In the genomic region with DNA sequence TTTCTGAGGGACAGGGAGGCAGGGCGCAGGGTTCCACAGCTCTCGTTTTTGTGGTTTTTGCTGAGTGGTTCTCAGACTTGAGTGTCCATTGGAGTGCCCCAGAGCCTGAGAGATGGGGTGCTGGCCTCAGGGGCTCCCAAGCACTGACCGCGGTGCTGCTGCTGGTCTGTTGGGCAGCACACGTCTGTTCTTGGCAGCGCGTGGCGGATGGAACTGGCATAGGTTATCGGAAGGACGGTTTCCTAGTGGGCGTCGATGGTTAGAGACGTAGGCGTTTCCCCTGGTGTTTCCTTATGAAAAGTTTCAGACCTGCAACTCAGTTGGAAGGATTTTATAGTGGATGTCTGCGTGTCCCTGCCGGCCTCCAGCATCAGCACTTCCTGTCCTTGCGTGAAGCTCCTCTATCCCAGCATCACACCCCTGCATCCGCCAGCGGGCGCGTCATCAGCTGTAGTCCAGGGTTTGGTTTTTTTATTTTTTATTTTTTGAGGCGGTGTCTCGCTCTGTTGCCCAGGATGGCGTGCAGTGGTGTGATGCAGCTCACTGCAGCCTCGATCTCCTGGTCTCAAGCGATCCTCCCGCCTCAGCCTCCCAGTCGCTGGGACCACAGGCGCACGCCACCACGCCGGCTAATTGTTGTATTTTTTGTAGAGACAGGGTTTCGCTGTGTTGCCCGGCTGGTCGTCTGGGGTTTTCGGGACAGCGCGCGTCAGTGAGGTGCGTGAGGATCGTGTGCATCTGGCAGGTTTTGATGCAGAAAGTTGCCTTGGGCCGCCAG, we compare ENCODE assay signal across 25 cellular contexts. TPM values are rescaled to one million over a fixed set of nuclear protein-coding genes. Genes with fewer than 3 reads are reported as not detected.
DNase-seq lines count a peak whose midpoint lies in the region; ATAC-seq, FAIRE-seq and TF ChIP-seq lines count a peak whose summit lies in the region.
"Had no signal": no experiment of that assay in that cellular context is flagged by ENCODE, and none has a peak within 500 bp of the region (broad histone marks: within the 10 kb centered on the region; RNA-seq: fewer than 3 reads in every experiment).

No MANE protein-coding gene starts in this region.

- no peak overlapping the region for H4K5ac ChIP-seq in H1 (ENCODE audit: insufficient read length, low read depth, low read length)

- BruUV-seq in HepG2 (replicated peaks; lab: Mats Ljungman, UMichigan), result no TSS peak

- H3K36me3 ChIP-seq in HepG2 (replicated peaks in 1 of 2; ENCODE audit: control insufficient read depth in 1 of 2, insufficient read depth in 2 of 2, low read length in 2 of 2) (peaks cover 45 to 77% of the 10 kb centered on the region in 2 experiments), right lobe of liver (peaks cover 0 to 51% (median 16%) of the 10 kb centered on the region in 4 donors), H1 (ENCODE audit: control insufficient read depth in 2 of 4, insufficient read depth in 4 of 4, low read length in 3 of 4) (peaks cover 34 to 80% (median 66%) of the 10 kb centered on the region in 4 experiments)

- no peak overlapping the region for H3K9ac ChIP-seq in HepG2 (ENCODE audit: insufficient read depth, low read depth, low read length)
- no peak overlapping the region for H3K9ac ChIP-seq in H1 (replicated peaks in 1 of 4; ENCODE audit: extremely low read depth in 1 of 4, low read depth in 3 of 4, low read length in 3 of 4)
- H3K9ac ChIP-seq: BLaER1, GM23248 had no signal

- H3K27me3 Mint-ChIP-seq in activated CD4-positive, alpha-beta T cell treated with anti-CD3 and anti-CD28 coated beads, Interleukin-2, amount 10 ng/mL, durations not matched to agents 24 days and 14 days, result no peaks in the 10 kb centered on the region
- H3K27me3 Mint-ChIP-seq: CD4-positive, alpha-beta memory T cell had no signal

- no peak overlapping the region for H3K4ac ChIP-seq in H1 (replicated peaks; ENCODE audit: insufficient read length, low read depth, low read length)

- intact Hi-C loops in activated CD4-positive, alpha-beta T cell treated with anti-CD3 and anti-CD28 coated beads, Interleukin-2, amount 10 ng/mL, durations not matched to agents 24 days and 14 days (cut with micrococcal nuclease), result no loop called here
- intact Hi-C loops in HepG2 (cut with micrococcal nuclease; ENCODE audit: unreplicated experiment) (no loop called here), right lobe of liver (cut with DNase I) (no loop called here)

- TF ChIP-seq RAD21 in HepG2 (CRISPR knock-in tag; IDR thresholded peaks at IDR 0.05) (no peak), H1 (IDR thresholded peaks at IDR 0.05 in 1 of 2, conservative IDR thresholded peaks at IDR 0.05 in 1 of 2; ENCODE audit: low read depth in 2 of 2, low read length in 2 of 2) (no peak)

- H2BK15ac ChIP-seq in H1 (ENCODE audit: low read length), result no peak overlapping the region

- H3K18ac ChIP-seq in H1 (ENCODE audit: extremely low read depth, low read length), result no peak overlapping the region

- no peak overlapping the region for H2AK5ac ChIP-seq in H1 (ENCODE audit: low read depth, low read length)

- no peak for TF ChIP-seq EP300 in HepG2 (IDR thresholded peaks at IDR 0.05; ENCODE audit: low read depth in 2 of 2, low read length in 2 of 2)
- TF ChIP-seq EP300 in HepG2 (CRISPR knock-in tag; IDR thresholded peaks at IDR 0.05; ENCODE audit: borderline replicate concordance), result no peak
- no peak for TF ChIP-seq EP300 in H1 (IDR thresholded peaks at IDR 0.05; ENCODE audit: borderline replicate concordance in 1 of 2, low read depth in 2 of 2, low read length in 2 of 2)

- no peaks in the 10 kb centered on the region for H3K9me3 Mint-ChIP-seq in activated CD4-positive, alpha-beta T cell treated with anti-CD3 and anti-CD28 coated beads, Interleukin-2, amount 10 ng/mL, durations not matched to agents 24 days and 14 days
- H3K9me3 Mint-ChIP-seq: CD4-positive, alpha-beta memory T cell had no signal

- H3K23ac ChIP-seq in H1 (ENCODE audit: insufficient read length), result no peak overlapping the region

- H2BK12ac ChIP-seq in H1 (ENCODE audit: low read depth, low read length), result no peak overlapping the region

- FAIRE-seq in HepG2 (lab: Jason Lieb, UNC), result no peak
- FAIRE-seq in H1 (lab: Jason Lieb, UNC), result no peak
- FAIRE-seq: GM12891 had no signal

- no peaks in the 10 kb centered on the region for H3K79me2 ChIP-seq in HepG2 (ENCODE audit: insufficient read depth, low read length)
- H3K79me2 ChIP-seq in H1 (ENCODE audit: control insufficient read depth in 1 of 2, insufficient read depth in 2 of 2, low read length in 2 of 2), result no peaks in the 10 kb centered on the region

- in situ Hi-C loops in HepG2 (cut with HindIII; ENCODE audit: extremely low pct_ligation_motif_present, low pct_unique_long_range_greater_than_20kb), result no loop called here

- no peak overlapping the region for H3K4me3 Mint-ChIP-seq in activated CD4-positive, alpha-beta T cell treated with anti-CD3 and anti-CD28 coated beads, Interleukin-2, amount 10 ng/mL, durations not matched to agents 24 days and 14 days
- H3K4me3 Mint-ChIP-seq: CD4-positive, alpha-beta memory T cell had no signal

- H2BK120ac ChIP-seq in H1 (replicated peaks; ENCODE audit: low read depth, low read length), result no peak overlapping the region

- no peak for ATAC-seq in HepG2
- no peak for ATAC-seq in right lobe of liver
- ATAC-seq in HG02678 (IDR thresholded peaks at IDR 0.05; ENCODE audit: unreplicated experiment), result no peak

- H3K14ac ChIP-seq in H1 (ENCODE audit: insufficient read length), result no peak overlapping the region

- H4K8ac ChIP-seq in H1 (ENCODE audit: extremely low read depth, insufficient read depth, low read length), result no peak overlapping the region

- no peak overlapping the region for H3K56ac ChIP-seq in H1 (replicated peaks; ENCODE audit: insufficient read length, low read depth, low read length)

- peaks cover 3% of the 10 kb centered on the region; the same call in 1 of the 2 replicates for H3K79me1 ChIP-seq in H1 (ENCODE audit: low read depth, low read length)

- no peak overlapping the region for H3K4me3 ChIP-seq in HepG2 (replicated peaks in 1 of 3; ENCODE audit: insufficient read depth in 1 of 3, low read depth in 2 of 3, low read length in 3 of 3)
- no peak overlapping the region for H3K4me3 ChIP-seq in right lobe of liver
- no peak overlapping the region for H3K4me3 ChIP-seq in H1 (ENCODE audit: extremely low read depth in 1 of 4, insufficient read depth in 2 of 4, low read depth in 3 of 4, low read length in 4 of 4)
- H3K4me3 ChIP-seq: BLaER1, GM23248, Peyer's patch had no signal

- H3K9me3 ChIP-seq in HepG2 (ENCODE audit: low read length) (no peaks in the 10 kb centered on the region), right lobe of liver (no peaks in the 10 kb centered on the region), H1 (ENCODE audit: insufficient read depth in 2 of 2, low read depth in 1 of 2, low read length in 1 of 2) (no peaks in the 10 kb centered on the region)
- H3K9me3 ChIP-seq: BLaER1, Caco-2, Peyer's patch had no signal

- H2AFZ ChIP-seq in HepG2 (ENCODE audit: low read length) (no peak overlapping the region), H1 (ENCODE audit: low read length) (no peak overlapping the region)
- H2AFZ ChIP-seq: GM23248 had no signal

- H3K4me1 Mint-ChIP-seq in activated CD4-positive, alpha-beta T cell treated with anti-CD3 and anti-CD28 coated beads, Interleukin-2, amount 10 ng/mL, durations not matched to agents 24 days and 14 days, result peaks cover 5% of the 10 kb centered on the region

- CTCF ChIA-PET in HepG2 (lab: Yijun Ruan, JAX; ENCODE audit: low intra/inter-chr PET ratio, low total read pairs), result no interaction called here
- CTCF ChIA-PET in H1 (lab: Charles Lee; ENCODE audit: partially characterized antibody), result interaction anchor here (0.6 to 1.6 kb wide), 3 partner anchors 12 to 1152 kb away, joined by 3 to 7 read pairs (median 4); partner anchors contain the start of gene RRP1

- H2BK20ac ChIP-seq in H1 (ENCODE audit: low read length), result no peak overlapping the region

- no peaks in the 10 kb centered on the region for H4K20me1 ChIP-seq in HepG2 (ENCODE audit: insufficient read depth, low read length)
- peaks cover 23 to 29% of the 10 kb centered on the region in 2 experiments for H4K20me1 ChIP-seq in H1 (replicated peaks in 1 of 2; ENCODE audit: control insufficient read depth in 1 of 2, insufficient read depth in 2 of 2, low read length in 2 of 2)

- no peak for TF ChIP-seq POLR2A in HepG2 (IDR thresholded peaks at IDR 0.05; ENCODE audit: insufficient read depth in 1 of 2, low read depth in 2 of 2, low read length in 2 of 2)
- no peak for TF ChIP-seq POLR2A in right lobe of liver (IDR thresholded peaks at IDR 0.05)
- no peak for TF ChIP-seq POLR2A in H1 (IDR thresholded peaks at IDR 0.05; ENCODE audit: control extremely low read depth in 1 of 2, low read depth in 2 of 2, low read length in 2 of 2)

- no peak overlapping the region for H4K91ac ChIP-seq in H1 (replicated peaks; ENCODE audit: insufficient read length, low read length)

- no peak overlapping the region for H3K27ac ChIP-seq in HepG2 (ENCODE audit: extremely low read length, insufficient read depth, low read length)
- H3K27ac ChIP-seq in right lobe of liver, result no peak overlapping the region
- no peak overlapping the region for H3K27ac ChIP-seq in H1 (ENCODE audit: low read depth, low read length)
- H3K27ac ChIP-seq: 22Rv1, BLaER1, GM23248, Peyer's patch had no signal

- H3K27me3 ChIP-seq in HepG2 (ENCODE audit: control insufficient read depth in 1 of 2, insufficient read depth in 2 of 2, low read length in 2 of 2), result no peaks in the 10 kb centered on the region
- H3K27me3 ChIP-seq in right lobe of liver, result no peaks in the 10 kb centered on the region
- no peaks in the 10 kb centered on the region for H3K27me3 ChIP-seq in H1 (replicated peaks in 1 of 4; ENCODE audit: control insufficient read depth in 3 of 4, extremely low read depth in 1 of 4, insufficient read depth in 3 of 4, low read length in 3 of 4)
- H3K27me3 ChIP-seq: BLaER1, Peyer's patch had no signal

- WGBS in HepG2 (ENCODE audit: low lambda C conversion rate), result 97% methylated on average over 40 of the region's 42 CpGs
- WGBS in right lobe of liver (ENCODE audit: insufficient coverage, low coverage, low lambda C conversion rate, missing lambda C conversion rate), result 93% methylated on average over 19 of the region's 42 CpGs
- WGBS in H1 (ENCODE audit: extremely low coverage in 1 of 2, insufficient coverage in 1 of 2, insufficient read length in 1 of 2, insufficient replicate concordance in 2 of 2, low coverage in 1 of 2, low lambda C conversion rate in 2 of 2, missing lambda C conversion rate in 1 of 2), 2 experiments, result 95% methylated on average over 42 of the region's 42 CpGs; no CpG with 5 or more reads in 1 of the 2 experiments

- H3K27ac Mint-ChIP-seq in activated CD4-positive, alpha-beta T cell treated with anti-CD3 and anti-CD28 coated beads, Interleukin-2, amount 10 ng/mL, durations not matched to agents 24 days and 14 days, result peak overlapping the region; percentile 51

- no peak for DNase-seq in activated CD4-positive, alpha-beta T cell treated with anti-CD3 and anti-CD28 coated beads, Interleukin-2, amount 10 ng/mL, durations not matched to agents 24 days and 14 days
- no peak for DNase-seq in activated CD4-positive, alpha-beta T cell treated with anti-CD3 and anti-CD28 coated beads for 48 hours
- DNase-seq in HepG2 (ENCODE audit: low spot score) (no peak), right lobe of liver (no peak), H1 (ENCODE audit: low read depth in 1 of 2, low spot score in 2 of 2) (no peak), RPMI8226 (no peak), kidney tubule cell (ENCODE audit: low spot score) (no peak)
- DNase-seq: ACHN; Caco-2; CD4-positive, alpha-beta memory T cell; DMS 273 treated with DMSO at 0.1 percent for 48 hours; DMS79 treated with DMSO at 0.1 percent for 48 hours; GM23248; HCEC 1CT; NCI-H1105; NCI-H2029 treated with DMSO at 0.1 percent for 48 hours; NCI-H345; NCI-H524; NCI-H82; Peyer's patch; Right ventricle myocardium superior had no signal

- POLR2A ChIA-PET in HepG2 (lab: Yijun Ruan, JAX) (interaction anchor here (1.0 kb wide), 1 partner anchor 11 kb away, joined by 4 read pairs; the partner anchor contains the start of gene RRP1), H1 (lab: Charles Lee; ENCODE audit: partially characterized antibody) (interaction anchor here (0.6 to 3.6 kb wide), 7 partner anchors 8 to 183 kb away, joined by 3 to 19 read pairs (median 3); partner anchors contain the start of gene RRP1)

- TF ChIP-seq CTCF in HepG2 (CRISPR knock-in tag; IDR thresholded peaks at IDR 0.05) (no peak), right lobe of liver (IDR thresholded peaks at IDR 0.05) (no peak), H1 (IDR thresholded peaks at IDR 0.05; ENCODE audit: control extremely low read depth in 1 of 3, insufficient read depth in 1 of 3, low read depth in 1 of 3, low read length in 3 of 3) (no peak)

- peaks cover 62% of the 10 kb centered on the region for H3K36me3 Mint-ChIP-seq in activated CD4-positive, alpha-beta T cell treated with anti-CD3 and anti-CD28 coated beads, Interleukin-2, amount 10 ng/mL, durations not matched to agents 24 days and 14 days (ENCODE audit: low read depth)

- H3K4me1 ChIP-seq in HepG2 (ENCODE audit: insufficient read depth, low read length) (no peaks in the 10 kb centered on the region), right lobe of liver (no peaks in the 10 kb centered on the region), H1 (replicated peaks in 1 of 4; ENCODE audit: control insufficient read depth in 3 of 4, insufficient read depth in 4 of 4, low read length in 3 of 4) (no peaks in the 10 kb centered on the region)
- H3K4me1 ChIP-seq: Caco-2 had no signal

- peak overlapping the region; percentile 35; the same call in 1 of the 2 replicates for H2BK5ac ChIP-seq in H1 (ENCODE audit: low read depth, low read length)

- H3K23me2 ChIP-seq in H1 (ENCODE audit: low read depth, low read length), result no peaks in the 10 kb centered on the region

- H3K4me2 ChIP-seq in HepG2 (ENCODE audit: low read depth, low read length) (no peak overlapping the region), H1 (ENCODE audit: insufficient read depth in 1 of 2, low read depth in 2 of 2, low read length in 2 of 2) (no peak overlapping the region)
- H3K4me2 ChIP-seq: BLaER1 had no signal

RNA-seq across cellular contexts. Expression of gene RRP1, which starts 11.8 kb away (rescaled TPM):
- 94.4 and 99.4 TPM in 2 replicates for total RNA-seq in activated CD4-positive, alpha-beta T cell treated with anti-CD3 and anti-CD28 coated beads, Interleukin-2, amount 10 ng/mL, durations not matched to agents 24 days and 14 days
- total RNA-seq in HepG2 (2016; rRNA removed; fragmentation: Illumina TruSeq; extraction: Trizol), result 24.6 and 35.1 TPM in 2 replicates
- 16.9 and 17.1 TPM in 2 replicates for total RNA-seq in HepG2 (2016; cell fraction: cytosol; rRNA removed; fragmentation: Illumina TruSeq; extraction: Trizol; ENCODE audit: low read depth)
- total RNA-seq in HepG2 (2016; cell fraction: insoluble cytoplasmic fraction; rRNA removed; fragmentation: Illumina TruSeq; extraction: Trizol), result 24.1 and 32.9 TPM in 2 replicates
- 10.3 and 11.2 TPM in 2 replicates for total RNA-seq in HepG2 (2016; cell fraction: membrane; rRNA removed; fragmentation: Illumina TruSeq; extraction: Trizol)
- total RNA-seq in HepG2 (2016; cell fraction: nucleus; rRNA removed; fragmentation: Illumina TruSeq; extraction: Trizol), result 29.9 and 34.8 TPM in 2 replicates
- 20.1 and 22.2 TPM in 2 replicates for polyA plus RNA-seq in HepG2 (2011; rRNA removed)
- 11.2 and 11.3 TPM in 2 replicates for polyA plus RNA-seq in HepG2 (2011; cell fraction: cytosol; rRNA removed)
- polyA plus RNA-seq in HepG2 (2011; cell fraction: nucleus; rRNA removed), result 110 and 114 TPM in 2 replicates
- 22.7 and 27.0 TPM in 2 replicates for polyA plus RNA-seq in HepG2 (2012)
- 3.0 and 3.7 TPM in 2 replicates for polyA plus RNA-seq in HepG2 (2016; cell fraction: cytosol; fragmentation: Illumina TruSeq; extraction: Trizol; ENCODE audit: low read depth)
- polyA plus RNA-seq in HepG2 (2016; cell fraction: insoluble cytoplasmic fraction; fragmentation: Illumina TruSeq; extraction: Trizol; ENCODE audit: low read depth), result 25.7 and 32.8 TPM in 2 replicates
- 4.3 and 6.1 TPM in 2 replicates for polyA plus RNA-seq in HepG2 (2016; cell fraction: membrane; fragmentation: Illumina TruSeq; extraction: Trizol; ENCODE audit: low read depth)
- polyA plus RNA-seq in HepG2 (2016; cell fraction: nucleus; fragmentation: Illumina TruSeq; extraction: Trizol; ENCODE audit: insufficient read depth, low read depth), result 70.6 and 74.1 TPM in 2 replicates
- 9.8 and 26.9 TPM in 2 replicates for polyA minus RNA-seq in HepG2 (2011; rRNA and poly(A)+ RNA removed; ENCODE audit: low replicate concordance)
- polyA minus RNA-seq in HepG2 (2011; cell fraction: cytosol; rRNA and poly(A)+ RNA removed), result 5.9 and 9.7 TPM in 2 replicates
- 27.0 and 37.2 TPM in 2 replicates for polyA minus RNA-seq in HepG2 (2011; cell fraction: nucleus; rRNA and poly(A)+ RNA removed)
- total RNA-seq in right lobe of liver, result 10 to 100 TPM in 4 of 6 experiments, 1 to 10 TPM in 2; 8.8 to 25.1 (median 12.9) TPM
- total RNA-seq in H1 (2021; fragmentation: NEBNext Ultra II Directional; extraction: Animal tissue kit (Norgen Biotek cat#: 25700)), result 54.3 and 55.2 TPM in 2 replicates
- polyA plus RNA-seq in H1 (2011; rRNA removed), result 11.6 and 22.8 TPM in 2 replicates
- 30.9 TPM for polyA plus RNA-seq in H1 (2011; cell fraction: cytosol; rRNA removed)
- 73.1 TPM for polyA plus RNA-seq in H1 (2011; cell fraction: nucleus; rRNA removed)
- 44.1 to 55.7 TPM (median 49.9 TPM) in 4 replicates for polyA plus RNA-seq in H1 (2012, experiment 1 of 2)
- 36.7 TPM for polyA plus RNA-seq in H1 (2012, experiment 2 of 2)
- polyA plus RNA-seq in H1 (2013, experiment 1 of 2), result 34.0 TPM
- 32.3 TPM for polyA plus RNA-seq in H1 (2013, experiment 2 of 2)
- 23.5 and 28.3 TPM in 2 replicates for polyA minus RNA-seq in H1 (2011; rRNA and poly(A)+ RNA removed)
- 18.1 TPM for polyA minus RNA-seq in H1 (2011; cell fraction: cytosol; rRNA and poly(A)+ RNA removed)
- 53.8 TPM for polyA minus RNA-seq in H1 (2011; cell fraction: nucleus; rRNA and poly(A)+ RNA removed)

RNA-seq across cellular contexts. Expression of gene CSTB, which starts 25.1 kb away (rescaled TPM):
- total RNA-seq in activated CD4-positive, alpha-beta T cell treated with anti-CD3 and anti-CD28 coated beads, Interleukin-2, amount 10 ng/mL, durations not matched to agents 24 days and 14 days, result 59.2 and 59.5 TPM in 2 replicates
- 11.7 and 15.8 TPM in 2 replicates for total RNA-seq in HepG2 (2016; rRNA removed; fragmentation: Illumina TruSeq; extraction: Trizol)
- total RNA-seq in HepG2 (2016; cell fraction: cytosol; rRNA removed; fragmentation: Illumina TruSeq; extraction: Trizol; ENCODE audit: low read depth), result 8.0 and 9.1 TPM in 2 replicates
- total RNA-seq in HepG2 (2016; cell fraction: insoluble cytoplasmic fraction; rRNA removed; fragmentation: Illumina TruSeq; extraction: Trizol), result 11.9 and 14.9 TPM in 2 replicates
- total RNA-seq in HepG2 (2016; cell fraction: membrane; rRNA removed; fragmentation: Illumina TruSeq; extraction: Trizol), result 9.8 and 11.8 TPM in 2 replicates
- total RNA-seq in HepG2 (2016; cell fraction: nucleus; rRNA removed; fragmentation: Illumina TruSeq; extraction: Trizol), result 6.6 and 7.1 TPM in 2 replicates
- 94.1 and 110 TPM in 2 replicates for polyA plus RNA-seq in HepG2 (2011; rRNA removed)
- polyA plus RNA-seq in HepG2 (2011; cell fraction: cytosol; rRNA removed), result 129 and 137 TPM in 2 replicates
- 53.4 and 59.2 TPM in 2 replicates for polyA plus RNA-seq in HepG2 (2011; cell fraction: nucleus; rRNA removed)
- polyA plus RNA-seq in HepG2 (2012), result 58.7 and 69.9 TPM in 2 replicates
- 34.3 and 43.0 TPM in 2 replicates for polyA plus RNA-seq in HepG2 (2016; cell fraction: cytosol; fragmentation: Illumina TruSeq; extraction: Trizol; ENCODE audit: low read depth)
- polyA plus RNA-seq in HepG2 (2016; cell fraction: insoluble cytoplasmic fraction; fragmentation: Illumina TruSeq; extraction: Trizol; ENCODE audit: low read depth), result 53.0 and 57.2 TPM in 2 replicates
- 32.8 and 40.2 TPM in 2 replicates for polyA plus RNA-seq in HepG2 (2016; cell fraction: membrane; fragmentation: Illumina TruSeq; extraction: Trizol; ENCODE audit: low read depth)
- polyA plus RNA-seq in HepG2 (2016; cell fraction: nucleus; fragmentation: Illumina TruSeq; extraction: Trizol; ENCODE audit: insufficient read depth, low read depth), result 34.9 and 36.2 TPM in 2 replicates
- 37.2 and 51.7 TPM in 2 replicates for polyA minus RNA-seq in HepG2 (2011; rRNA and poly(A)+ RNA removed; ENCODE audit: low replicate concordance)
- polyA minus RNA-seq in HepG2 (2011; cell fraction: cytosol; rRNA and poly(A)+ RNA removed), result 24.0 and 25.6 TPM in 2 replicates
- 9.0 and 15.4 TPM in 2 replicates for polyA minus RNA-seq in HepG2 (2011; cell fraction: nucleus; rRNA and poly(A)+ RNA removed)
- total RNA-seq in right lobe of liver, result 100 to 1,000 TPM in 1 of 6 experiments, 10 to 100 TPM in 5; 16.6 to 137 (median 23.2) TPM
- 53.8 and 54.5 TPM in 2 replicates for total RNA-seq in H1 (2021; fragmentation: NEBNext Ultra II Directional; extraction: Animal tissue kit (Norgen Biotek cat#: 25700))
- polyA plus RNA-seq in H1 (2011; rRNA removed), result 63.1 and 64.1 TPM in 2 replicates
- polyA plus RNA-seq in H1 (2011; cell fraction: cytosol; rRNA removed), result 51.1 TPM
- polyA plus RNA-seq in H1 (2011; cell fraction: nucleus; rRNA removed), result 43.7 TPM
- polyA plus RNA-seq in H1 (2012, experiment 1 of 2), result 74.6 to 90.9 TPM (median 78.1 TPM) in 4 replicates
- polyA plus RNA-seq in H1 (2012, experiment 2 of 2), result 68.8 TPM
- polyA plus RNA-seq in H1 (2013, experiment 1 of 2), result 121 TPM
- 128 TPM for polyA plus RNA-seq in H1 (2013, experiment 2 of 2)
- 31.5 and 33.0 TPM in 2 replicates for polyA minus RNA-seq in H1 (2011; rRNA and poly(A)+ RNA removed)
- polyA minus RNA-seq in H1 (2011; cell fraction: cytosol; rRNA and poly(A)+ RNA removed), result 17.4 TPM
- polyA minus RNA-seq in H1 (2011; cell fraction: nucleus; rRNA and poly(A)+ RNA removed), result 15.0 TPM
